In the genomic region with DNA sequence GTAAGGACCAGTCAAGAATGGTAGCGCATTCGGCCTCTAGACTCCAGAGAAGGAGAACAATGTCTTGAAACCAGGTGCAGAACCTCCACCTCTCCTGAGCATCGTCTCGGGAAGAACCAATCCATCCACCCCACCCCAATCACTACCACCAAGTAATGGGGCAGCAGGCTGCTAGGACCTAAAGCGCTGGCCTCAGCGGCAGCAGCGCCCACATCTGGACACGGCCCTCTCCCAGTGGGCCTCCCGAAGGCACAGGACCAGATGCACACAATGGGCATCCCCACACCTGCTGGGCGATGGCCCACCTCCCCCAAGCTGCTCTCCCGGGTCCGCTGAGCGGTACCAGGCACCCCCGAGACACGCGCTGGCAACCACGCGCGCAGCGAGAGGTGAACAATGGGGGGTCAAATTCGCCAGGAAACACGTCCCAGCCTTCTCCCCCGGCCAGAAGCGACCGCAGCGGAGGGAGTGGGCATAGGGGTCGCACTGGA, we compare ENCODE assay signal across 8 cellular contexts. TPM values are rescaled to one million over a fixed set of nuclear protein-coding genes. Genes with fewer than 3 reads are reported as not detected.
A peak's percentile ranks its signal among the peaks of the same experiment; 100 is the strongest.
DNase-seq lines count a peak whose midpoint lies in the region; ATAC-seq and TF ChIP-seq lines count a peak whose summit lies in the region.

No MANE protein-coding gene starts in this region.

- TF ChIP-seq CTCF in astrocyte of the spinal cord (IDR thresholded peaks at IDR 0.05; ENCODE audit: low read depth, low read length) (peak; percentile 34), gastrocnemius medialis (IDR thresholded peaks at IDR 0.05 in 4 of 5, conservative IDR thresholded peaks at IDR 0.05 in 1 of 5) (no peak)

- in situ Hi-C loops in astrocyte of the spinal cord (cut with HindIII; ENCODE audit: low sequenced_read_pairs) = no loop called here
- in situ Hi-C loops in gastrocnemius medialis (cut with MboI; ENCODE audit: low sequenced_read_pairs in 4 of 4) = no loop called here

- H3K9ac ChIP-seq in iPS-20b (ENCODE audit: low read depth, low read length) = peak overlapping the region; percentile 86; the same call in 1 of the 2 replicates

- H3K27ac ChIP-seq in iPS-20b (ENCODE audit: low read length) (peak overlapping the region; percentile 80), gastrocnemius medialis (no peak overlapping the region)

- no peaks in the 10 kb centered on the region for H3K27me3 ChIP-seq in iPS-20b (ENCODE audit: insufficient read depth, low read length)
- H3K27me3 ChIP-seq in gastrocnemius medialis = peaks cover 15 to 27% (median 17%) of the 10 kb centered on the region in 3 donors

- H3K36me3 ChIP-seq in iPS-20b (ENCODE audit: insufficient read depth, low read depth, low read length) (peaks cover 4% of the 10 kb centered on the region; the same call in 1 of the 2 replicates), gastrocnemius medialis (no peaks in the 10 kb centered on the region)

- DNase-seq in AG08396 (ENCODE audit: low spot score) = peak; percentile 30
- peak; percentile 35 for DNase-seq in astrocyte of the spinal cord (ENCODE audit: low read depth, low spot score)
- DNase-seq in gastrocnemius medialis = no peak
- no peak for DNase-seq in mesenteric fat pad (ENCODE audit: low spot score)

- ATAC-seq in HG03354 (IDR thresholded peaks at IDR 0.05; ENCODE audit: poor library complexity, severe bottlenecking, unreplicated experiment) (peak; percentile 31), gastrocnemius medialis (peak; percentile 22 to 37), GM18511 (IDR thresholded peaks at IDR 0.05; ENCODE audit: unreplicated experiment) (no peak)
- ATAC-seq in activated CD4-positive, CD25-positive, alpha-beta regulatory T cell treated with anti-CD3 and anti-CD28 coated beads, Interleukin-2, amount 50 U/mL, for 24 hours = no peak

- H3K4me3 ChIP-seq in astrocyte of the spinal cord (ENCODE audit: low read depth, low read length) (peak overlapping the region; percentile 80), iPS-20b (ENCODE audit: low read length) (peak overlapping the region; percentile 95), gastrocnemius medialis (peak overlapping the region; percentile 60 to 68 (median 62))

- intact Hi-C loops in gastrocnemius medialis (cut with DNase I; ENCODE audit: low total_unique reads) = no loop called here

- H3K9me3 ChIP-seq in iPS-20b (ENCODE audit: insufficient read depth, low read depth, low read length) = no peaks in the 10 kb centered on the region
- no peaks in the 10 kb centered on the region for H3K9me3 ChIP-seq in gastrocnemius medialis

- no peak for TF ChIP-seq POLR2A in gastrocnemius medialis (IDR thresholded peaks at IDR 0.05)

- peaks cover 61% of the 10 kb centered on the region for H3K4me1 ChIP-seq in iPS-20b (ENCODE audit: insufficient read depth, low read length)
- peaks cover 0 to 5% of the 10 kb centered on the region in 2 donors for H3K4me1 ChIP-seq in gastrocnemius medialis

RNA-seq across cellular contexts. Expression of a gene that starts 0.6 kb away (rescaled TPM):
- total RNA-seq in gastrocnemius medialis (1 to 10 TPM in 3 of 4 donors, under 1 TPM in 1; 0.49 to 1.8 (median 1.5) TPM), mesenteric fat pad (6.1 TPM)

Comparison
In these comparisons a context has a peak if more than half of its experiments do, and no peak if none do; other contexts are left out.
1. DNase-seq: peak in AG08396 (single experiment) and astrocyte of the spinal cord (single experiment); none in gastrocnemius medialis (0 of 2) and mesenteric fat pad (single experiment).
2. ATAC-seq: peak in HG03354 (single experiment) and gastrocnemius medialis (2 of 2); none in activated CD4-positive, CD25-positive, alpha-beta regulatory T cell treated with anti-CD3 and anti-CD28 coated beads, Interleukin-2, amount 50 U/mL, for 24 hours (0 of 2) and GM18511 (single experiment).
3. Peak in every context shown above with its lines, with median percentiles within 50 percentile points of each other: H3K4me3 ChIP-seq.